In genomic region chr14:93788557-93789365, GRCh38 we compare ENCODE assay signal across 8 cellular contexts. TPM values are rescaled to one million over a fixed set of nuclear protein-coding genes. Genes with fewer than 3 reads are reported as not detected.
DNase-seq lines count a peak whose midpoint lies in the region; ATAC-seq and TF ChIP-seq lines count a peak whose summit lies in the region.

No MANE protein-coding gene starts in this region.

- peak in 1 of 7 experiments; percentile 12 for TF ChIP-seq CTCF in body of pancreas (IDR thresholded peaks at IDR 0.05)
- TF ChIP-seq CTCF in kidney epithelial cell (IDR thresholded peaks at IDR 0.05; ENCODE audit: insufficient read depth, low read length, poor library complexity, severe bottlenecking): no peak
- no peak for TF ChIP-seq CTCF in brain microvascular endothelial cell (IDR thresholded peaks at IDR 0.05; ENCODE audit: low read depth, low read length, missing control alignments)

- DNase-seq in ACHN (peak; percentile 8), MG63 (peak; percentile 60), body of pancreas (peak in 1 of 4 donors; percentile 5), kidney epithelial cell (ENCODE audit: low read depth) (no peak), superior temporal gyrus (ENCODE audit: extremely low spot score) (peak; percentile 85), GM19240 (ENCODE audit: insufficient read length, low spot score) (no peak), activated gamma-delta T cell (lab: John Stamatoyannopoulos, UW) (no peak), brain microvascular endothelial cell (no peak)

- in situ Hi-C loops in ACHN (cut with HindIII; ENCODE audit: low pct_ligation_motif_present, low pct_unique_long_range_greater_than_20kb, low sequenced_read_pairs) (no loop called here), brain microvascular endothelial cell (cut with HindIII; ENCODE audit: low pct_ligation_motif_present, low sequenced_read_pairs) (no loop called here)

- peaks cover 17% of the 10 kb centered on the region for H3K4me1 ChIP-seq in body of pancreas

- peak; percentile 68 for ATAC-seq in body of pancreas

- H3K27ac ChIP-seq in body of pancreas (no peak overlapping the region), brain microvascular endothelial cell (no peak overlapping the region)

- no peak for TF ChIP-seq POLR2A in body of pancreas (IDR thresholded peaks at IDR 0.05)

- H3K36me3 ChIP-seq in MG63 (no peaks in the 10 kb centered on the region), body of pancreas (replicated peaks in 1 of 2; ENCODE audit: insufficient read depth in 1 of 2, low read depth in 2 of 2) (no peaks in the 10 kb centered on the region), kidney epithelial cell (ENCODE audit: control insufficient read depth, insufficient read depth, low read length) (no peaks in the 10 kb centered on the region), brain microvascular endothelial cell (replicated peaks) (no peaks in the 10 kb centered on the region)

- intact Hi-C loops in body of pancreas (cut with DNase I): no loop called here

- peak overlapping the region; percentile 46 for H3K4me3 ChIP-seq in MG63
- no peak overlapping the region for H3K4me3 ChIP-seq in body of pancreas
- peak overlapping the region; percentile 7 for H3K4me3 ChIP-seq in kidney epithelial cell (ENCODE audit: low read depth, low read length)
- no peak overlapping the region for H3K4me3 ChIP-seq in brain microvascular endothelial cell (ENCODE audit: low read depth, low read length)

- 1 to 9% methylated on average over 9 to 84 of the region's 88 CpGs for WGBS in body of pancreas, 2 donors

- H3K27me3 ChIP-seq in MG63 (no peaks in the 10 kb centered on the region), body of pancreas (no peaks in the 10 kb centered on the region), kidney epithelial cell (ENCODE audit: control insufficient read depth, insufficient read depth, low read length) (peaks cover 36% of the 10 kb centered on the region), brain microvascular endothelial cell (replicated peaks) (peaks cover 28% of the 10 kb centered on the region)

- H3K9me3 ChIP-seq in MG63 (no peaks in the 10 kb centered on the region), body of pancreas (no peaks in the 10 kb centered on the region)

RNA-seq across cellular contexts. Expression of gene PRIMA1, which starts 0.5 kb away (rescaled TPM):
- not detected in 2 replicates for total RNA-seq in MG63 (2014; rRNA removed; shearing (Covaris generic); ENCODE audit: low replicate concordance)
- total RNA-seq in body of pancreas: under 1 TPM; 0.26 to 0.33 TPM
- total RNA-seq in kidney epithelial cell: not detected in 2 replicates

Comparison
In these comparisons a context has a peak if more than half of its experiments do, and no peak if none do; other contexts are left out.
1. DNase-seq: peak in ACHN (single experiment), MG63 (single experiment) and superior temporal gyrus (single experiment); none in kidney epithelial cell (single experiment), GM19240 (single experiment), activated gamma-delta T cell (single experiment) and brain microvascular endothelial cell (single experiment).
2. H3K4me3 ChIP-seq: peak in MG63 (single experiment) and kidney epithelial cell (single experiment); none in body of pancreas (0 of 2) and brain microvascular endothelial cell (single experiment).